ENCODE assay signal across 17 cellular contexts in genomic region chr21:44028287-44028659, GRCh38.
"Had no signal": no experiment of that assay in that cellular context is flagged by ENCODE, and none has a peak within 500 bp of the region (broad histone marks: within the 10 kb centered on the region; RNA-seq: fewer than 3 reads in every experiment).

No MANE protein-coding gene starts in this region.

- H3K36me3 Mint-ChIP-seq: activated naive CD8-positive, alpha-beta T cell had no signal

- H3K27ac Mint-ChIP-seq: activated naive CD8-positive, alpha-beta T cell; T-cell had no signal

- H3K4me3 ChIP-seq: esophagus muscularis mucosa, psoas muscle, spleen, upper lobe of right lung had no signal

- DNase-seq: activated CD4-positive, alpha-beta T cell treated with anti-CD3 and anti-CD28 coated beads for 48 hours; activated CD8-positive, alpha-beta memory T cell treated with anti-CD3 and anti-CD28 coated beads for 24 hours; activated effector memory CD4-positive, alpha-beta T cell treated with anti-CD3 and anti-CD28 coated beads, Interleukin-2, amount 50 U/mL, for 16 hours; amygdala; brain microvascular endothelial cell; left cardiac atrium; naive thymus-derived CD4-positive, alpha-beta T cell; occipital lobe; psoas muscle; spleen; stimulated activated CD4-positive, alpha-beta T cell treated with anti-CD3 and anti-CD28 coated beads, Interleukin-1b, Interleukin-23, amount 100 ng/mL, for 48 hours; stimulated activated naive B cell treated with anti-CD40 and anti-IgM and Interleukin-4, amounts not matched to agents 10 μg/mL and 1 μg/mL and 100 μg/mL, for 72 hours; T-cell; upper lobe of right lung had no signal

- H3K9me3 ChIP-seq: esophagus muscularis mucosa, psoas muscle, spleen, upper lobe of right lung had no signal

- ATAC-seq: left cardiac atrium; naive thymus-derived CD4-positive, alpha-beta T cell; psoas muscle; sciatic nerve; stimulated activated naive B cell treated with anti-CD40 and anti-IgM and Interleukin-4, amounts not matched to agents 10 μg/mL and 1 μg/mL and 100 μg/mL, for 72 hours; T-cell; upper lobe of right lung had no signal

- H3K27me3 ChIP-seq: brain microvascular endothelial cell, esophagus muscularis mucosa, spleen, upper lobe of right lung had no signal

- H3K27me3 Mint-ChIP-seq: activated naive CD8-positive, alpha-beta T cell; naive thymus-derived CD4-positive, alpha-beta T cell; stimulated activated naive B cell treated with anti-CD40 and anti-IgM and Interleukin-4, amounts not matched to agents 10 μg/mL and 1 μg/mL and 100 μg/mL, for 72 hours; T-cell had no signal

- H3K4me3 Mint-ChIP-seq: activated naive CD8-positive, alpha-beta T cell; stimulated activated naive B cell treated with anti-CD40 and anti-IgM and Interleukin-4, amounts not matched to agents 10 μg/mL and 1 μg/mL and 100 μg/mL, for 72 hours had no signal

- H3K27ac ChIP-seq: brain microvascular endothelial cell, esophagus muscularis mucosa, psoas muscle, spleen, upper lobe of right lung had no signal

- H3K9me3 Mint-ChIP-seq: stimulated activated naive B cell treated with anti-CD40 and anti-IgM and Interleukin-4, amounts not matched to agents 10 μg/mL and 1 μg/mL and 100 μg/mL, for 72 hours; T-cell had no signal
